In the genomic region with DNA sequence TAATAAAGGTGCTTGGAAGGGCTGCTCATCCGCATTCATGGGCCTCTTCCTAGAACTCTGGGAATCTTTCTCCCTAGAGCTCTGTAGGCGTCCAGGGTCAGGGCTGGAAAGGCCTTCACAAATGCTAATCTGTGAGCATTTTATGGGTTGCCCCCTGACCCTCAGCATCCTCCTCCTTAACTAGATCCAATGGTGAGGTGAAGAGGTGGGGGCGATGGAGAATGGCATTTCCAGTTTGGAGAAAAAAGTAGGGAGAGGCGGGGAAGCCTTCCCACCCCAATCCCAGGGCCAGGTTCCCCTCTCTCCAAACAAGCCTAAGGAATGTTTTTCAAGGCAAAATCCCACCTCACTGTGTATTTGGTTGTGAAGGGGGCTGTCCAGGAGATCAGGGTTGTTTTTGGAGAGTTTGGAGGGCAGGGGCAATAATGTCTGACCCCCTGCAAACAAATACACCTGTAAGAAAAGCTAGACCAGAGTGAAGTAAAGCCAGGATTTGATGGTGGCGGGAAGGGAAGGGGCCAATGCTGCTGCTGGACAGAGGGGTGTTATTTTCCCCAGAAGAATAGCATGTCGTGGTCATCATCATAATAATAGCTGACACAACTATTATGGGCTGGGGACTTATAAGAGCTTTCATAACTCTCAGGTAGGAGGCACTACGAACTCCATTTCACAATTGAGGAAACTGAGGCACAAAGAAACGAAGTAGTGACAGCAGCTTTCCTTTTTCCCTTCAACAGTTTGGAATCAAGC, we compare ENCODE assay signal across 2 cellular contexts.
TF ChIP-seq lines count a peak whose summit lies in the region.

No MANE protein-coding gene starts in this region.

TF ChIP-seq in SK-N-SH treated with all-trans-retinoic acid at 6 μM for 48 hours, 23 proteins besides CTCF, POLR2A, EP300 and RAD21 (continued from another document):
- no peak for TF ChIP-seq PPARA (CRISPR knock-in tag; IDR thresholded peaks at IDR 0.05; ENCODE audit: borderline replicate concordance)
- no peak for TF ChIP-seq ZNF565 (CRISPR knock-in tag; conservative IDR thresholded peaks at IDR 0.05; ENCODE audit: low read depth)
- no peak for TF ChIP-seq ARNTL (CRISPR knock-in tag; IDR thresholded peaks at IDR 0.05; ENCODE audit: borderline replicate concordance, low read depth)
TF ChIP-seq in SK-N-SH treated with all-trans-retinoic acid at 6 μM for 48 hours: peak in this region for 0.

TF ChIP-seq in WTC11, 78 proteins besides CTCF, POLR2A, EP300 and RAD21 (continued from another document):
- TF ChIP-seq, protein P1, sequence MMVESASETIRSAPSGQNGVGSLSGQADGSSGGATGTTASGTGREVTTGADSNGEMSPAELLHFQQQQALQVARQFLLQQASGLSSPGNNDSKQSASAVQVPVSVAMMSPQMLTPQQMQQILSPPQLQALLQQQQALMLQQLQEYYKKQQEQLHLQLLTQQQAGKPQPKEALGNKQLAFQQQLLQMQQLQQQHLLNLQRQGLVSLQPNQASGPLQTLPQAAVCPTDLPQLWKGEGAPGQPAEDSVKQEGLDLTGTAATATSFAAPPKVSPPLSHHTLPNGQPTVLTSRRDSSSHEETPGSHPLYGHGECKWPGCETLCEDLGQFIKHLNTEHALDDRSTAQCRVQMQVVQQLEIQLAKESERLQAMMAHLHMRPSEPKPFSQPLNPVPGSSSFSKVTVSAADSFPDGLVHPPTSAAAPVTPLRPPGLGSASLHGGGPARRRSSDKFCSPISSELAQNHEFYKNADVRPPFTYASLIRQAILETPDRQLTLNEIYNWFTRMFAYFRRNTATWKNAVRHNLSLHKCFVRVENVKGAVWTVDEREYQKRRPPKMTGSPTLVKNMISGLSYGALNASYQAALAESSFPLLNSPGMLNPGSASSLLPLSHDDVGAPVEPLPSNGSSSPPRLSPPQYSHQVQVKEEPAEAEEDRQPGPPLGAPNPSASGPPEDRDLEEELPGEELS (CRISPR knock-in tag; IDR thresholded peaks at IDR 0.05), result 0 out of 2 replicates have a peak, but pooled peaks have one; percentile 1
- TF ChIP-seq OVOL2 (CRISPR knock-in tag; IDR thresholded peaks at IDR 0.05; ENCODE audit: borderline replicate concordance) (no peak), CREB1 (CRISPR knock-in tag; IDR thresholded peaks at IDR 0.05) (no peak), RORB (CRISPR knock-in tag; IDR thresholded peaks at IDR 0.05) (no peak), JUN (CRISPR knock-in tag; IDR thresholded peaks at IDR 0.05) (no peak), GABPB1 (CRISPR knock-in tag; IDR thresholded peaks at IDR 0.05) (no peak), GRHL2 (CRISPR knock-in tag; IDR thresholded peaks at IDR 0.05; ENCODE audit: insufficient replicate concordance, severe bottlenecking) (no peak), TEAD1 (CRISPR knock-in tag; IDR thresholded peaks at IDR 0.05) (0 out of 2 replicates have a peak, but pooled peaks have one; percentile 37), NFATC4 (CRISPR knock-in tag; IDR thresholded peaks at IDR 0.05) (no peak), TEAD4 (CRISPR knock-in tag; IDR thresholded peaks at IDR 0.05) (no peak), ETV6 (CRISPR knock-in tag; IDR thresholded peaks at IDR 0.05) (peak; percentile 77; the same call in 1 of the 2 replicates), NR2C2 (CRISPR knock-in tag; IDR thresholded peaks at IDR 0.05) (no peak), NR1H2 (CRISPR knock-in tag; IDR thresholded peaks at IDR 0.05) (no peak), ZNF396 (CRISPR knock-in tag; IDR thresholded peaks at IDR 0.05; ENCODE audit: borderline replicate concordance) (no peak), PRRX2 (CRISPR knock-in tag; IDR thresholded peaks at IDR 0.05) (no peak), ZNF263 (CRISPR knock-in tag; IDR thresholded peaks at IDR 0.05; ENCODE audit: low read depth) (no peak), JAZF1 (CRISPR knock-in tag; IDR thresholded peaks at IDR 0.05) (no peak), SMAD4 (CRISPR knock-in tag; IDR thresholded peaks at IDR 0.05) (no peak)
- TF ChIP-seq, protein P2, sequence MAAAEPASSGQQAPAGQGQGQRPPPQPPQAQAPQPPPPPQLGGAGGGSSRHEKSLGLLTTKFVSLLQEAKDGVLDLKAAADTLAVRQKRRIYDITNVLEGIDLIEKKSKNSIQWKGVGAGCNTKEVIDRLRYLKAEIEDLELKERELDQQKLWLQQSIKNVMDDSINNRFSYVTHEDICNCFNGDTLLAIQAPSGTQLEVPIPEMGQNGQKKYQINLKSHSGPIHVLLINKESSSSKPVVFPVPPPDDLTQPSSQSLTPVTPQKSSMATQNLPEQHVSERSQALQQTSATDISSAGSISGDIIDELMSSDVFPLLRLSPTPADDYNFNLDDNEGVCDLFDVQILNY (CRISPR knock-in tag; IDR thresholded peaks at IDR 0.05), result no peak
- TF ChIP-seq, protein P3, sequence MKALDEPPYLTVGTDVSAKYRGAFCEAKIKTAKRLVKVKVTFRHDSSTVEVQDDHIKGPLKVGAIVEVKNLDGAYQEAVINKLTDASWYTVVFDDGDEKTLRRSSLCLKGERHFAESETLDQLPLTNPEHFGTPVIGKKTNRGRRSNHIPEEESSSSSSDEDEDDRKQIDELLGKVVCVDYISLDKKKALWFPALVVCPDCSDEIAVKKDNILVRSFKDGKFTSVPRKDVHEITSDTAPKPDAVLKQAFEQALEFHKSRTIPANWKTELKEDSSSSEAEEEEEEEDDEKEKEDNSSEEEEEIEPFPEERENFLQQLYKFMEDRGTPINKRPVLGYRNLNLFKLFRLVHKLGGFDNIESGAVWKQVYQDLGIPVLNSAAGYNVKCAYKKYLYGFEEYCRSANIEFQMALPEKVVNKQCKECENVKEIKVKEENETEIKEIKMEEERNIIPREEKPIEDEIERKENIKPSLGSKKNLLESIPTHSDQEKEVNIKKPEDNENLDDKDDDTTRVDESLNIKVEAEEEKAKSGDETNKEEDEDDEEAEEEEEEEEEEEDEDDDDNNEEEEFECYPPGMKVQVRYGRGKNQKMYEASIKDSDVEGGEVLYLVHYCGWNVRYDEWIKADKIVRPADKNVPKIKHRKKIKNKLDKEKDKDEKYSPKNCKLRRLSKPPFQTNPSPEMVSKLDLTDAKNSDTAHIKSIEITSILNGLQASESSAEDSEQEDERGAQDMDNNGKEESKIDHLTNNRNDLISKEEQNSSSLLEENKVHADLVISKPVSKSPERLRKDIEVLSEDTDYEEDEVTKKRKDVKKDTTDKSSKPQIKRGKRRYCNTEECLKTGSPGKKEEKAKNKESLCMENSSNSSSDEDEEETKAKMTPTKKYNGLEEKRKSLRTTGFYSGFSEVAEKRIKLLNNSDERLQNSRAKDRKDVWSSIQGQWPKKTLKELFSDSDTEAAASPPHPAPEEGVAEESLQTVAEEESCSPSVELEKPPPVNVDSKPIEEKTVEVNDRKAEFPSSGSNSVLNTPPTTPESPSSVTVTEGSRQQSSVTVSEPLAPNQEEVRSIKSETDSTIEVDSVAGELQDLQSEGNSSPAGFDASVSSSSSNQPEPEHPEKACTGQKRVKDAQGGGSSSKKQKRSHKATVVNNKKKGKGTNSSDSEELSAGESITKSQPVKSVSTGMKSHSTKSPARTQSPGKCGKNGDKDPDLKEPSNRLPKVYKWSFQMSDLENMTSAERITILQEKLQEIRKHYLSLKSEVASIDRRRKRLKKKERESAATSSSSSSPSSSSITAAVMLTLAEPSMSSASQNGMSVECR (CRISPR knock-in tag; IDR thresholded peaks at IDR 0.05; ENCODE audit: borderline replicate concordance), result no peak
- TF ChIP-seq, protein P4, sequence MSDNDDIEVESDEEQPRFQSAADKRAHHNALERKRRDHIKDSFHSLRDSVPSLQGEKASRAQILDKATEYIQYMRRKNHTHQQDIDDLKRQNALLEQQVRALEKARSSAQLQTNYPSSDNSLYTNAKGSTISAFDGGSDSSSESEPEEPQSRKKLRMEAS (CRISPR knock-in tag; IDR thresholded peaks at IDR 0.05), result no peak; the same call in 1 of the 2 replicates
- TF ChIP-seq, protein P5, sequence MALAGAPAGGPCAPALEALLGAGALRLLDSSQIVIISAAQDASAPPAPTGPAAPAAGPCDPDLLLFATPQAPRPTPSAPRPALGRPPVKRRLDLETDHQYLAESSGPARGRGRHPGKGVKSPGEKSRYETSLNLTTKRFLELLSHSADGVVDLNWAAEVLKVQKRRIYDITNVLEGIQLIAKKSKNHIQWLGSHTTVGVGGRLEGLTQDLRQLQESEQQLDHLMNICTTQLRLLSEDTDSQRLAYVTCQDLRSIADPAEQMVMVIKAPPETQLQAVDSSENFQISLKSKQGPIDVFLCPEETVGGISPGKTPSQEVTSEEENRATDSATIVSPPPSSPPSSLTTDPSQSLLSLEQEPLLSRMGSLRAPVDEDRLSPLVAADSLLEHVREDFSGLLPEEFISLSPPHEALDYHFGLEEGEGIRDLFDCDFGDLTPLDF (CRISPR knock-in tag; IDR thresholded peaks at IDR 0.05), result no peak
- TF ChIP-seq, protein P6, sequence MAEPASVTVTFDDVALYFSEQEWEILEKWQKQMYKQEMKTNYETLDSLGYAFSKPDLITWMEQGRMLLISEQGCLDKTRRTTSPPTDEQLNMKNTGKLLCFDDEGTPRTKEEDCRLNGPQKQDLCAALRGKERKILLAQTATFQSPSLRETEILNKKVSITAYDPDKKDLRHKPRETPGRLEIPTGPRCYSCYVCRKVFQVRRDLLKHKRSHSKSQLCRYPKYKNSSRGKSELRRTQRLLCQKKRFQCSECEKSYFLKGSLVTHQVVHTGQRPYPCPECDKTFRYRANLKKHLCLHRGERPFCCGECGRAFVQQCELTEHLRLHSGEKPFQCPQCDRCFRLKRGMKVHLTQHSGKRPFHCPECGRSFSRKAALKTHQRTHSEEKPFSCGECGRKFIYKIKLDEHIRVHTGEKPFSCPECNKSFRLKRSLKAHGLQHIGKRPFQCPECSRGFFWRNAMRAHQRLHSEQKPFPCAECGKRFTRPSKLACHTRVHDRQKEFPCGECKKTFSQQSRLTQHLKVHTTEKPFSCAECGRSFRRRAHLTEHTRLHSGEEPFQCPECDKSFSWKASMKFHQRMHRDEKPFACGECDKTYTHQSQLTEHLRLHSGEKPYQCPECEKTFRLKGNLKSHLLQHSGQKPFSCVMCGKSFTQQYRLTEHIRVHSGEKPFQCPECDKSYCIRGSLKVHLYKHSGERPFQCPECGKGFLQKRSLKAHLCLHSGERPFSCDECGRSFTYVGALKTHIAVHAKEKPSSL (CRISPR knock-in tag; conservative IDR thresholded peaks at IDR 0.05), result no peak
- TF ChIP-seq, protein P7, sequence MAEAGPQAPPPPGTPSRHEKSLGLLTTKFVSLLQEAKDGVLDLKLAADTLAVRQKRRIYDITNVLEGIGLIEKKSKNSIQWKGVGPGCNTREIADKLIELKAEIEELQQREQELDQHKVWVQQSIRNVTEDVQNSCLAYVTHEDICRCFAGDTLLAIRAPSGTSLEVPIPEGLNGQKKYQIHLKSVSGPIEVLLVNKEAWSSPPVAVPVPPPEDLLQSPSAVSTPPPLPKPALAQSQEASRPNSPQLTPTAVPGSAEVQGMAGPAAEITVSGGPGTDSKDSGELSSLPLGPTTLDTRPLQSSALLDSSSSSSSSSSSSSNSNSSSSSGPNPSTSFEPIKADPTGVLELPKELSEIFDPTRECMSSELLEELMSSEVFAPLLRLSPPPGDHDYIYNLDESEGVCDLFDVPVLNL (CRISPR knock-in tag; IDR thresholded peaks at IDR 0.05; ENCODE audit: borderline replicate concordance, low read depth), result no peak
- TF ChIP-seq, protein P8, sequence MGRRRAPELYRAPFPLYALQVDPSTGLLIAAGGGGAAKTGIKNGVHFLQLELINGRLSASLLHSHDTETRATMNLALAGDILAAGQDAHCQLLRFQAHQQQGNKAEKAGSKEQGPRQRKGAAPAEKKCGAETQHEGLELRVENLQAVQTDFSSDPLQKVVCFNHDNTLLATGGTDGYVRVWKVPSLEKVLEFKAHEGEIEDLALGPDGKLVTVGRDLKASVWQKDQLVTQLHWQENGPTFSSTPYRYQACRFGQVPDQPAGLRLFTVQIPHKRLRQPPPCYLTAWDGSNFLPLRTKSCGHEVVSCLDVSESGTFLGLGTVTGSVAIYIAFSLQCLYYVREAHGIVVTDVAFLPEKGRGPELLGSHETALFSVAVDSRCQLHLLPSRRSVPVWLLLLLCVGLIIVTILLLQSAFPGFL (CRISPR knock-in tag; IDR thresholded peaks at IDR 0.05; ENCODE audit: borderline replicate concordance), result no peak
- TF ChIP-seq, protein P9, sequence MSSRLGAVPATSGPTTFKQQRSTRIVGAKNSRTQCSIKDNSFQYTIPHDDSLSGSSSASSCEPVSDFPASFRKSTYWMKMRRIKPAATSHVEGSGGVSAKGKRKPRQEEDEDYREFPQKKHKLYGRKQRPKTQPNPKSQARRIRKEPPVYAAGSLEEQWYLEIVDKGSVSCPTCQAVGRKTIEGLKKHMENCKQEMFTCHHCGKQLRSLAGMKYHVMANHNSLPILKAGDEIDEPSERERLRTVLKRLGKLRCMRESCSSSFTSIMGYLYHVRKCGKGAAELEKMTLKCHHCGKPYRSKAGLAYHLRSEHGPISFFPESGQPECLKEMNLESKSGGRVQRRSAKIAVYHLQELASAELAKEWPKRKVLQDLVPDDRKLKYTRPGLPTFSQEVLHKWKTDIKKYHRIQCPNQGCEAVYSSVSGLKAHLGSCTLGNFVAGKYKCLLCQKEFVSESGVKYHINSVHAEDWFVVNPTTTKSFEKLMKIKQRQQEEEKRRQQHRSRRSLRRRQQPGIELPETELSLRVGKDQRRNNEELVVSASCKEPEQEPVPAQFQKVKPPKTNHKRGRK (CRISPR knock-in tag; IDR thresholded peaks at IDR 0.05; ENCODE audit: borderline replicate concordance), result no peak
- TF ChIP-seq, protein P10, sequence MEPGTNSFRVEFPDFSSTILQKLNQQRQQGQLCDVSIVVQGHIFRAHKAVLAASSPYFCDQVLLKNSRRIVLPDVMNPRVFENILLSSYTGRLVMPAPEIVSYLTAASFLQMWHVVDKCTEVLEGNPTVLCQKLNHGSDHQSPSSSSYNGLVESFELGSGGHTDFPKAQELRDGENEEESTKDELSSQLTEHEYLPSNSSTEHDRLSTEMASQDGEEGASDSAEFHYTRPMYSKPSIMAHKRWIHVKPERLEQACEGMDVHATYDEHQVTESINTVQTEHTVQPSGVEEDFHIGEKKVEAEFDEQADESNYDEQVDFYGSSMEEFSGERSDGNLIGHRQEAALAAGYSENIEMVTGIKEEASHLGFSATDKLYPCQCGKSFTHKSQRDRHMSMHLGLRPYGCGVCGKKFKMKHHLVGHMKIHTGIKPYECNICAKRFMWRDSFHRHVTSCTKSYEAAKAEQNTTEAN (CRISPR knock-in tag; IDR thresholded peaks at IDR 0.05), result no peak
